Comparison of ENCODE assay signal across 12 cellular contexts in genomic region chr14:99175331-99176155, GRCh38.
"Had no signal": no experiment of that assay in that cellular context is flagged by ENCODE, and none has a peak within 500 bp of the region (broad histone marks: within the 10 kb centered on the region; RNA-seq: fewer than 3 reads in every experiment).

No MANE protein-coding gene starts in this region.

- H3K9me3 ChIP-seq: ascending aorta, breast epithelium had no signal

- H3K27me3 ChIP-seq: ascending aorta, breast epithelium, dorsolateral prefrontal cortex, neural progenitor cell had no signal

- H3K4me3 ChIP-seq: ascending aorta, breast epithelium, dorsolateral prefrontal cortex, neural progenitor cell had no signal

- H3K36me3 ChIP-seq: ascending aorta, breast epithelium, neural progenitor cell had no signal

- DNase-seq: activated B cell treated with CpG ODN at 0.5 μM for 24 hours; activated CD4-positive, alpha-beta T cell treated with anti-CD3 and anti-CD28 coated beads for 48 hours; activated naive CD4-positive, alpha-beta T cell treated with anti-CD3 and anti-CD28 coated beads for 36 hours; dorsolateral prefrontal cortex; mammary epithelial cell; naive B cell; stimulated activated CD4-positive, alpha-beta T cell treated with anti-CD3 and anti-CD28 coated beads, Interleukin-12 subunit alpha, Interleukin-12 subunit beta, amount 100 ng/mL, for 4 hours; SW 1271 had no signal

- ATAC-seq: stimulated activated effector memory CD8-positive, alpha-beta T cell treated with anti-CD3 and anti-CD28 coated beads, Interleukin-12 subunit alpha, Interleukin-12 subunit beta, amount 100 ng/mL, for 72 hours had no signal

- H3K4me1 ChIP-seq: ascending aorta, breast epithelium, neural progenitor cell had no signal

- H3K27ac ChIP-seq: ascending aorta, breast epithelium, dorsolateral prefrontal cortex, neural progenitor cell had no signal
